ENCODE assay signal across 35 cellular contexts in genomic region chr1:209960926-209961325, GRCh38. TPM values are rescaled to one million over a fixed set of nuclear protein-coding genes. Genes with fewer than 3 reads are reported as not detected.
"Had no signal": no experiment of that assay in that cellular context is flagged by ENCODE, and none has a peak within 500 bp of the region (broad histone marks: within the 10 kb centered on the region; RNA-seq: fewer than 3 reads in every experiment).

No MANE protein-coding gene starts in this region.

- FAIRE-seq: astrocyte, TTC549 had no signal

- ATAC-seq: activated CD8-positive, alpha-beta T cell treated with anti-CD3 and anti-CD28 coated beads for 36 hours; activated naive CD4-positive, alpha-beta T cell treated with anti-CD3 and anti-CD28 coated beads, Interleukin-2, amount 50 U/mL, for 72 hours; activated T-cell treated with anti-CD3 and anti-CD28 coated beads, Interleukin-2, amount 50 U/mL, for 4 hours; activated T-cell treated with anti-CD3 and anti-CD28 coated beads, Interleukin-2, amount 50 U/mL, for 72 hours; activated T-helper 17 cell treated with anti-CD3 and anti-CD28 coated beads, Interleukin-2, amount 50 U/mL, for 72 hours; body of pancreas had no signal

- H3K9me3 ChIP-seq: adrenal gland, body of pancreas, breast epithelium had no signal

- H3K4me3 ChIP-seq: adrenal gland, body of pancreas, breast epithelium had no signal

- DNase-seq: activated B cell treated with CpG ODN at 0.5 μM for 24 hours; activated CD4-positive, alpha-beta memory T cell treated with anti-CD3 and anti-CD28 coated beads for 36 hours; activated CD4-positive, alpha-beta T cell treated with anti-CD3 and anti-CD28 coated beads for 4 hours; activated CD4-positive, alpha-beta T cell treated with anti-CD3 and anti-CD28 coated beads, Interleukin-2, amount 10 ng/mL, durations not matched to agents 24 days and 14 days; activated CD4-positive, alpha-beta T cell treated with anti-CD3 and anti-CD28 coated beads, Interleukin-2, amount 50 U/mL, for 1 hour; activated CD4-positive, alpha-beta T cell treated with anti-CD3 and anti-CD28 coated beads, Interleukin-2, amount 50 U/mL, for 4 hours; activated CD4-positive, CD25-positive, alpha-beta regulatory T cell treated with anti-CD3 and anti-CD28 coated beads, Interleukin-2, amount 50 U/mL, for 72 hours; activated CD8-positive, alpha-beta memory T cell treated with anti-CD3 and anti-CD28 coated beads, Interleukin-2, amount 50 U/mL, for 4 hours; activated CD8-positive, alpha-beta T cell treated with anti-CD3 and anti-CD28 coated beads for 36 hours; activated effector memory CD4-positive, alpha-beta T cell treated with anti-CD3 and anti-CD28 coated beads, Interleukin-2, amount 50 U/mL, for 16 hours; activated gamma-delta T cell treated with Interleukin-2 at 50 U/mL for 16 hours; activated naive CD4-positive, alpha-beta T cell; activated naive CD4-positive, alpha-beta T cell treated with anti-CD3 and anti-CD28 coated beads for 36 hours; activated naive CD4-positive, alpha-beta T cell treated with anti-CD3 and anti-CD28 coated beads, Interleukin-2, amount 50 U/mL, for 16 hours; activated naive CD8-positive, alpha-beta T cell treated with anti-CD3 and anti-CD28 coated beads for 36 hours; activated T-cell treated with anti-CD3 and anti-CD28 coated beads for 4 hours; activated T-cell treated with anti-CD3 and anti-CD28 coated beads, Interleukin-2, amount 50 U/mL, for 1 hour; activated T-cell treated with anti-CD3 and anti-CD28 coated beads, Interleukin-2, amount 50 U/mL, for 4 hours; activated T-cell treated with anti-CD3 and anti-CD28 coated beads, Interleukin-2, amount 50 U/mL, for 72 hours; adrenal gland; amniotic stem cell; aorta; body of pancreas; brain microvascular endothelial cell; central memory CD4-positive, alpha-beta T cell; T-helper 2 cell; T-helper 9 cell had no signal

- H3K36me3 ChIP-seq: adrenal gland, brain microvascular endothelial cell, breast epithelium had no signal

- H3K27me3 ChIP-seq: adrenal gland, brain microvascular endothelial cell, breast epithelium had no signal

- H3K4me1 ChIP-seq: adrenal gland, body of pancreas, breast epithelium had no signal

- H3K27ac ChIP-seq: adrenal gland, body of pancreas, brain microvascular endothelial cell, breast epithelium, VCaP had no signal

RNA-seq across cellular contexts. Expression of gene SYT14, which starts 22.9 kb away (rescaled TPM):
- total RNA-seq: activated B cell treated with CpG ODN at 0.5 μM for 24 hours; activated CD4-positive, alpha-beta memory T cell treated with anti-CD3 and anti-CD28 coated beads for 36 hours; activated CD4-positive, alpha-beta T cell treated with anti-CD3 and anti-CD28 coated beads, Interleukin-2, amount 10 ng/mL, durations not matched to agents 24 days and 14 days; activated CD8-positive, alpha-beta memory T cell treated with anti-CD3 and anti-CD28 coated beads for 36 hours; activated CD8-positive, alpha-beta T cell treated with anti-CD3 and anti-CD28 coated beads for 36 hours; activated naive CD4-positive, alpha-beta T cell treated with anti-CD3 and anti-CD28 coated beads for 36 hours; activated naive CD4-positive, alpha-beta T cell treated with anti-CD3 and anti-CD28 coated beads, Interleukin-2, amount 50 U/mL, for 72 hours; activated naive CD8-positive, alpha-beta T cell treated with anti-CD3 and anti-CD28 coated beads for 36 hours; activated T-cell treated with anti-CD3 and anti-CD28 coated beads, Interleukin-2, amount 50 U/mL, for 4 hours; activated T-cell treated with anti-CD3 and anti-CD28 coated beads, Interleukin-2, amount 50 U/mL, for 72 hours; activated T-helper 1 cell treated with anti-CD3 and anti-CD28 coated beads, Interleukin-12 subunit alpha, Interleukin-12 subunit beta, Interleukin-2, Interleukin-4 antibody, amounts not matched to agents 30 ng/mL and 10 ng/mL and 1 ng/mL, durations not matched to agents 14 hours and 24 hours and 36 hours; activated T-helper 17 cell treated with anti-CD3 and anti-CD28 coated beads, Interleukin-2, amount 50 U/mL, for 72 hours; aorta had no signal
